In the genomic region with DNA sequence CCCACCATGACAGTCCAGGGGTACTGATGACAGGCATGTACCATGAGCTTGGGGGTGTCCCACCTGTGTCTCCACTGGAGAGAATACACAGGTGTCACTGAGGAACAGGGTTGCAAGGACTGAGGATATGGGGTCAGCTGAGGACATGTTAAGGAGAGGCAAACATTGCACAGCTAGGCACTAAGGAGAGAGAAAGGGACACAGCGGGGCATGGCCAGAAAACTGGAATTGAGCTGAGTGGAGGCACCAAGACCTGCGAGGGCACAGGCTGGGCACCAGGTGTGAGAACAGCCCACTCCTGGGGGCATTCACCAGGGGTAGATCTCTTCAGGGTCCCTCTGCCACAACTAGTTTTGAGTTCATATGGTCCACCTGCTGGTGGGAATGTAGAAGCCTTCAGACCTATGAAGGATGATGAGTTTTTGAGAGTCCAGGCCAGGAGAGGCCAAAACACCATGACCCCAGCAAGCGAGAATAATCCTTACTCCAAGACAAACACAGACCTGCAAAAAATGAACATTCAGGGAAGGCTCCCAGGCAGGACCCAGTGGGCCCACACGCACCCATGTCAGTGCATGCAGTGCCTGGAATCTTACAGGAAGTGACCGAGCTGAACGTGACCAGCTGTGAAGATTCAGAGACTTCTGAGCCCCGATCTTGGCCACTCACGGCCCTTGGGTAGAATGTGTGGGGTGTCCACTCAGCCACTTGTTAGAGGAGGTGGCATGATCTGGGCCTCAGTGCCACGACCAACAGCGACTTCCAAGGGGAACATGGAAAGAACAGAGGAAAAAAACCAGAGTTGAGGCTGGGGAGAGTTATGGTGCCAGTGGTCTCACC, we compare ENCODE assay signal across 9 cellular contexts. TPM values are rescaled to one million over a fixed set of nuclear protein-coding genes. Genes with fewer than 3 reads are reported as not detected.
DNase-seq lines count a peak whose midpoint lies in the region; ATAC-seq and TF ChIP-seq lines count a peak whose summit lies in the region.
"Had no signal": no experiment of that assay in that cellular context is flagged by ENCODE, and none has a peak within 500 bp of the region (broad histone marks: within the 10 kb centered on the region; RNA-seq: fewer than 3 reads in every experiment).

No MANE protein-coding gene starts in this region.

- H3K4me3 Mint-ChIP-seq in activated naive CD4-positive, alpha-beta T cell treated with anti-CD3 and anti-CD28 coated beads, Interleukin-2, amount 50 U/mL, for 24 hours: peak overlapping the region; percentile 98
- H3K4me3 Mint-ChIP-seq in activated CD4-positive, alpha-beta memory T cell treated with anti-CD3 and anti-CD28 coated beads, Interleukin-2, amount 10 ng/mL, durations not matched to agents 7 days and 5 days: peak overlapping the region; percentile 95

- TF ChIP-seq EP300 in upper lobe of left lung (IDR thresholded peaks at IDR 0.05): no peak

- H3K9me3 ChIP-seq in iPS-18c (ENCODE audit: control insufficient read depth, insufficient read depth, low read length) (no peaks in the 10 kb centered on the region), upper lobe of left lung (no peaks in the 10 kb centered on the region)

- no peak for ATAC-seq in upper lobe of left lung (ENCODE audit: low FRiP score in 2 of 2)

- no peaks in the 10 kb centered on the region for H3K27me3 ChIP-seq in upper lobe of left lung

- H3K9me3 Mint-ChIP-seq in activated naive CD4-positive, alpha-beta T cell treated with anti-CD3 and anti-CD28 coated beads, Interleukin-2, amount 50 U/mL, for 24 hours: no peaks in the 10 kb centered on the region
- no peaks in the 10 kb centered on the region for H3K9me3 Mint-ChIP-seq in activated CD4-positive, alpha-beta memory T cell treated with anti-CD3 and anti-CD28 coated beads, Interleukin-2, amount 10 ng/mL, durations not matched to agents 7 days and 5 days

- peak in 3 of 6 experiments; percentile 27 to 33 (median 28) for TF ChIP-seq CTCF in upper lobe of left lung (IDR thresholded peaks at IDR 0.05)

- no peaks in the 10 kb centered on the region for H3K36me3 ChIP-seq in upper lobe of left lung

- H3K4me3 ChIP-seq in iPS-18c (ENCODE audit: insufficient read depth, low read depth, low read length): peak overlapping the region; percentile 88; the same call in 1 of the 2 replicates
- peak overlapping the region in 3 of 4 donors; percentile 75 to 86 (median 78) for H3K4me3 ChIP-seq in upper lobe of left lung

- no peaks in the 10 kb centered on the region for H3K36me3 Mint-ChIP-seq in activated naive CD4-positive, alpha-beta T cell treated with anti-CD3 and anti-CD28 coated beads, Interleukin-2, amount 50 U/mL, for 24 hours
- peaks cover 9% of the 10 kb centered on the region for H3K36me3 Mint-ChIP-seq in activated CD4-positive, alpha-beta memory T cell treated with anti-CD3 and anti-CD28 coated beads, Interleukin-2, amount 10 ng/mL, durations not matched to agents 7 days and 5 days (ENCODE audit: low read depth)

- POLR2A ChIA-PET in activated CD4-positive, alpha-beta memory T cell treated with anti-CD3 and anti-CD28 coated beads, Interleukin-2, amount 10 ng/mL, durations not matched to agents 7 days and 5 days (lab: Charles Lee): no interaction called here

- WGBS in upper lobe of left lung, 2 donors: 67 to 87% methylated on average over 6 to 10 of the region's 10 CpGs

- H3K27ac ChIP-seq in upper lobe of left lung: peak overlapping the region in 3 of 4 donors; percentile 78 to 91 (median 88)

- no peak for TF ChIP-seq POLR2A in upper lobe of left lung (IDR thresholded peaks at IDR 0.05)

- CTCF ChIA-PET in activated CD4-positive, alpha-beta memory T cell treated with anti-CD3 and anti-CD28 coated beads, Interleukin-2, amount 10 ng/mL, durations not matched to agents 7 days and 5 days (lab: Charles Lee): no interaction called here

- H3K27ac Mint-ChIP-seq in activated naive CD4-positive, alpha-beta T cell treated with anti-CD3 and anti-CD28 coated beads, Interleukin-2, amount 50 U/mL, for 24 hours: peak overlapping the region; percentile 96
- peak overlapping the region; percentile 89 for H3K27ac Mint-ChIP-seq in activated CD4-positive, alpha-beta memory T cell treated with anti-CD3 and anti-CD28 coated beads, Interleukin-2, amount 10 ng/mL, durations not matched to agents 7 days and 5 days

- H3K4me1 Mint-ChIP-seq in activated naive CD4-positive, alpha-beta T cell treated with anti-CD3 and anti-CD28 coated beads, Interleukin-2, amount 50 U/mL, for 24 hours: peaks cover 32% of the 10 kb centered on the region
- peaks cover 45% of the 10 kb centered on the region for H3K4me1 Mint-ChIP-seq in activated CD4-positive, alpha-beta memory T cell treated with anti-CD3 and anti-CD28 coated beads, Interleukin-2, amount 10 ng/mL, durations not matched to agents 7 days and 5 days

- no peaks in the 10 kb centered on the region for H3K27me3 Mint-ChIP-seq in activated naive CD4-positive, alpha-beta T cell treated with anti-CD3 and anti-CD28 coated beads, Interleukin-2, amount 50 U/mL, for 24 hours
- no peaks in the 10 kb centered on the region for H3K27me3 Mint-ChIP-seq in activated CD4-positive, alpha-beta memory T cell treated with anti-CD3 and anti-CD28 coated beads, Interleukin-2, amount 10 ng/mL, durations not matched to agents 7 days and 5 days

- H3K4me1 ChIP-seq in upper lobe of left lung: peaks cover 21 to 33% (median 25%) of the 10 kb centered on the region in 4 donors

- no peak for DNase-seq in activated naive CD4-positive, alpha-beta T cell (lab: John Stamatoyannopoulos, UW)
- no peak for DNase-seq in activated CD4-positive, alpha-beta memory T cell treated with anti-CD3 and anti-CD28 coated beads, Interleukin-2, amount 10 ng/mL, durations not matched to agents 7 days and 5 days
- DNase-seq in upper lobe of left lung (no peak), RKO (ENCODE audit: low spot score) (no peak), NCI-H774 (lab: John Stamatoyannopoulos, UW) (no peak), NCI-H187 (lab: John Stamatoyannopoulos, UW) (no peak)

RNA-seq across cellular contexts. Expression of a gene that starts 1.4 kb away (rescaled TPM):
- total RNA-seq in activated CD4-positive, alpha-beta memory T cell treated with anti-CD3 and anti-CD28 coated beads, Interleukin-2, amount 10 ng/mL, durations not matched to agents 7 days and 5 days: 1 to 10 TPM; 5.2 to 5.5 TPM
- 10 to 100 TPM in 4 of 6 donors, 1 to 10 TPM in 2; 7.4 to 31.0 (median 13.1) TPM for total RNA-seq in upper lobe of left lung

RNA-seq across cellular contexts. Expression of a gene that starts 11.6 kb away (rescaled TPM):
- under 1 TPM in 1 of 2 experiments, not detected in 1; 0.45 TPM for total RNA-seq in activated CD4-positive, alpha-beta memory T cell treated with anti-CD3 and anti-CD28 coated beads, Interleukin-2, amount 10 ng/mL, durations not matched to agents 7 days and 5 days
- 1 to 10 TPM in 2 of 6 donors, under 1 TPM in 1, not detected in 3; 0.27 to 5.2 (median 2.0) TPM for total RNA-seq in upper lobe of left lung
- total RNA-seq: dermis microvascular lymphatic vessel endothelial cell had no signal

RNA-seq across cellular contexts. Expression of a gene that starts 20.0 kb away (rescaled TPM):
- total RNA-seq in activated CD4-positive, alpha-beta memory T cell treated with anti-CD3 and anti-CD28 coated beads, Interleukin-2, amount 10 ng/mL, durations not matched to agents 7 days and 5 days: 100 to 1,000 TPM; 785 to 801 TPM
- total RNA-seq in upper lobe of left lung: 1,000 to 10,000 TPM in 1 of 6 donors, 100 to 1,000 TPM in 5; 291 to 1,408 (median 829) TPM

RNA-seq across cellular contexts. Expression of a gene that starts 26.2 kb away (rescaled TPM):
- 1 to 10 TPM; 1.7 TPM for total RNA-seq in activated CD4-positive, alpha-beta memory T cell treated with anti-CD3 and anti-CD28 coated beads, Interleukin-2, amount 10 ng/mL, durations not matched to agents 7 days and 5 days
- total RNA-seq in upper lobe of left lung: 1 to 10 TPM; 1.8 to 9.4 (median 3.7) TPM

RNA-seq across cellular contexts. Expression of a gene that starts 32.9 kb away (rescaled TPM):
- 1 to 10 TPM; 4.5 to 4.7 TPM for total RNA-seq in activated CD4-positive, alpha-beta memory T cell treated with anti-CD3 and anti-CD28 coated beads, Interleukin-2, amount 10 ng/mL, durations not matched to agents 7 days and 5 days
- total RNA-seq in upper lobe of left lung: 10 to 100 TPM in 1 of 6 donors, 1 to 10 TPM in 5; 3.5 to 18.9 (median 5.0) TPM
